ENCODE assay signal across 9 cellular contexts in genomic region chr2:85754313-85755095, GRCh38. TPM values are rescaled to one million over a fixed set of nuclear protein-coding genes. Genes with fewer than 3 reads are reported as not detected.
A peak's percentile ranks its signal among the peaks of the same experiment; 100 is the strongest.
DNase-seq lines count a peak whose midpoint lies in the region; ATAC-seq, FAIRE-seq and TF ChIP-seq lines count a peak whose summit lies in the region.
"Had no signal": no experiment of that assay in that cellular context is flagged by ENCODE, and none has a peak within 500 bp of the region (broad histone marks: within the 10 kb centered on the region; RNA-seq: fewer than 3 reads in every experiment).

No MANE protein-coding gene starts in this region.

- peak; percentile 85 for DNase-seq in DMS 273 (lab: John Stamatoyannopoulos, UW; ENCODE audit: unreplicated experiment)
- no peak for DNase-seq in DMS 273 treated with DMSO at 0.1 percent for 48 hours (lab: John Stamatoyannopoulos, UW)
- DNase-seq in RWPE1 (ENCODE audit: low spot score) = no peak
- DNase-seq in bronchial epithelial cell (ENCODE audit: low read depth) = no peak
- peak in 1 of 2 donors; percentile 84 for DNase-seq in left lung
- no peak for DNase-seq in G401 (ENCODE audit: low spot score)

- no peak for TF ChIP-seq POLR2A in GM18505 (IDR thresholded peaks at IDR 0.05; ENCODE audit: borderline replicate concordance, extremely low read depth, insufficient read depth, insufficient read length)

- H3K4me1 ChIP-seq in left lung = peaks cover 7 to 84% of the 10 kb centered on the region in 2 donors

- CTCF ChIA-PET in RWPE1 (lab: Yijun Ruan, JAX) = interaction anchor here (0.5 to 1.6 kb wide), 6 partner anchors 15 to 40 kb away, joined by 3 to 11 read pairs (median 3); no protein-coding TSS in a partner anchor

- H3K27me3 ChIP-seq in bronchial epithelial cell (ENCODE audit: control insufficient read depth, insufficient read depth, low read length) (peaks cover 58% of the 10 kb centered on the region), left lung (peaks cover 0 to 63% of the 10 kb centered on the region in 2 donors)

- in situ Hi-C loops in G401 (cut with HindIII; ENCODE audit: low sequenced_read_pairs) = no loop called here

- intact Hi-C loops in left lung (cut with DNase I) = loop anchor here in 1 of 2 donors (10.0 kb wide), 1 partner anchor 50 kb away; no protein-coding TSS in a partner anchor

- peak overlapping the region; percentile 36 for H3K4me3 ChIP-seq in bronchial epithelial cell (ENCODE audit: low read depth, low read length)
- peak overlapping the region; percentile 65 to 75 for H3K4me3 ChIP-seq in left lung

- POLR2A ChIA-PET in RWPE1 (lab: Yijun Ruan, JAX; ENCODE audit: low non-redundant PET) = no interaction called here

- TF ChIP-seq CTCF in RWPE1 (conservative IDR thresholded peaks at IDR 0.05; ENCODE audit: low read depth) (no peak), bronchial epithelial cell (IDR thresholded peaks at IDR 0.05; ENCODE audit: insufficient read depth, low read length, severe bottlenecking) (no peak), left lung (IDR thresholded peaks at IDR 0.05) (no peak)

- peak overlapping the region; percentile 80 for H3K4me3 Mint-ChIP-seq in stimulated activated memory B cell treated with anti-CD40 and anti-IgM and Interleukin-4, amounts not matched to agents 10 μg/mL and 1 μg/mL and 100 μg/mL, for 72 hours

- H3K9me3 Mint-ChIP-seq in stimulated activated memory B cell treated with anti-CD40 and anti-IgM and Interleukin-4, amounts not matched to agents 10 μg/mL and 1 μg/mL and 100 μg/mL, for 72 hours = no peaks in the 10 kb centered on the region

- H3K4me1 Mint-ChIP-seq in stimulated activated memory B cell treated with anti-CD40 and anti-IgM and Interleukin-4, amounts not matched to agents 10 μg/mL and 1 μg/mL and 100 μg/mL, for 72 hours = peaks cover 33% of the 10 kb centered on the region

- H3K27ac ChIP-seq in RWPE1 = peak overlapping the region; percentile 10; the same call in 1 of the 2 replicates
- H3K27ac ChIP-seq in left lung = peak overlapping the region; percentile 42 to 67

- no peak for FAIRE-seq in bronchial epithelial cell (lab: Jason Lieb, UNC)
- FAIRE-seq: A204.1 had no signal

- ATAC-seq in left lung (peak; percentile 13), GM18505 (IDR thresholded peaks at IDR 0.05; ENCODE audit: unreplicated experiment) (no peak)
- ATAC-seq in stimulated activated memory B cell treated with anti-CD40 and anti-IgM and Interleukin-4, amounts not matched to agents 10 μg/mL and 1 μg/mL and 100 μg/mL, for 72 hours = peak; percentile 29

- H3K27me3 Mint-ChIP-seq in stimulated activated memory B cell treated with anti-CD40 and anti-IgM and Interleukin-4, amounts not matched to agents 10 μg/mL and 1 μg/mL and 100 μg/mL, for 72 hours = peaks cover 78% of the 10 kb centered on the region

- no peak overlapping the region for H3K27ac Mint-ChIP-seq in stimulated activated memory B cell treated with anti-CD40 and anti-IgM and Interleukin-4, amounts not matched to agents 10 μg/mL and 1 μg/mL and 100 μg/mL, for 72 hours

- no peaks in the 10 kb centered on the region for H3K9me3 ChIP-seq in left lung

- no peaks in the 10 kb centered on the region for H3K36me3 Mint-ChIP-seq in stimulated activated memory B cell treated with anti-CD40 and anti-IgM and Interleukin-4, amounts not matched to agents 10 μg/mL and 1 μg/mL and 100 μg/mL, for 72 hours

- H3K36me3 ChIP-seq in bronchial epithelial cell (ENCODE audit: control insufficient read depth, insufficient read depth, low read length) = no peaks in the 10 kb centered on the region
- no peaks in the 10 kb centered on the region for H3K36me3 ChIP-seq in left lung

RNA-seq across cellular contexts. Expression of gene ATOH8, which starts 0.7 kb away (rescaled TPM):
- total RNA-seq in bronchial epithelial cell (0.79 TPM in 1 of 2 replicates, not detected in the other), left lung (10 to 100 TPM; 24.7 to 27.1 TPM)
- 18.9 and 25.8 TPM in 2 replicates for total RNA-seq in G401 (2014; rRNA removed; shearing (Covaris generic))

Comparison
In these comparisons a context has a peak if more than half of its experiments do, and no peak if none do; other contexts are left out.
1. RNA of gene ATOH8, which starts 0.7 kb away (total RNA-seq): 24.7 to 27.1 TPM in left lung and 18.9 to 25.8 TPM in G401; 0.79 TPM in bronchial epithelial cell; every median in the first group is over 10 times any median in the second.